ENCODE assay signal across 11 cellular contexts in the genomic region with DNA sequence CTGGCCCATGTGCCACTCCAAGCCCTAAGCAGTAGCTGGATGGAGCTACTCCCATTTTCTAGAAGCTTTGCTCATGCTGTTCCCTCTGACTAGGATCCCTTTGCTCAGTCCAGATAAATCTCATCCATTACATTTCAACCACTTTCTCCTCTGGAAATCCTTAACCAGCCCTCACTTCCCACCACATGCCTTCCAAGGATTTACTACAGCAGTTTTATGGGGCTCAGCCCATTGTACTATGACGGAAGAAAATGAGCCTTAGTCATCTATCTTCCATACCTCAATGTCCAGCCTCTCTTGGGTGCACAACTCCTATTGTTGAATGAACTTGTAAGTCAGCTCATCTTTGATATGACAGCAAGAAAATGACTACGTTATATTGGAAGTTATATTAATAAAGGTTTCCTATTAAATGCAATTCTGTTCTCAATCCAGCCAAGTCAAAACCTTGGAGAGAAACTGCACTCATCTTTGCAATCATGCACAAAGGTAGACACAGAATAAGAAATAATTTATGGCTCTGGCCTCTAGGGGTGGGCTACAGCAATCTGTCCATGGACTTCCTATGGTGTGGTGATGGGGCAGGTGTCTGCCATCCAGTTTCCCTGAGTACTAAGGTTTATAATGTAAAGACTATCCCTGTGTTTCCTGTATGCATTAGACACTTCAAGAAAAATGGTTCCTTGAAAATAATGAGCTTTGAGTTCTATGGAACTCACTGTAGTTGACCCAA. TPM values are rescaled to one million over a fixed set of nuclear protein-coding genes. Genes with fewer than 3 reads are reported as not detected.
DNase-seq lines count a peak whose midpoint lies in the region; ATAC-seq, FAIRE-seq and TF ChIP-seq lines count a peak whose summit lies in the region.
"Had no signal": no experiment of that assay in that cellular context is flagged by ENCODE, and none has a peak within 500 bp of the region (broad histone marks: within the 10 kb centered on the region; RNA-seq: fewer than 3 reads in every experiment).

No MANE protein-coding gene starts in this region.

- SMC1A ChIA-PET in GM12878 (lab: Charles Lee; ENCODE audit: uncharacterized antibody, unreplicated experiment), result interaction anchor here (1.2 to 15.2 kb wide), 9 partner anchors 10 to 125 kb away, joined by 3 to 169 read pairs (median 13); no protein-coding TSS in a partner anchor

- WGBS in GM12878 (ENCODE audit: insufficient coverage, insufficient replicate concordance, low lambda C conversion rate, missing lambda C conversion rate), result 69% methylated on average over 2 of the region's 2 CpGs
- WGBS in suprapubic skin, result 86% methylated on average over 2 of the region's 2 CpGs

- FAIRE-seq in GM12878 (lab: Jason Lieb, UNC), result no peak
- FAIRE-seq: astrocyte, islet of Langerhans, TTC549 had no signal

- POLR2A ChIA-PET in GM12878 (lab: Charles Lee), result interaction anchor here (0.5 to 7.4 kb wide), 4 partner anchors 22 to 96 kb away, joined by 3 to 64 read pairs (median 16); no protein-coding TSS in a partner anchor

- peak overlapping the region; percentile 63 for H3K4me2 ChIP-seq in GM12878 (ENCODE audit: control insufficient read depth, insufficient read depth)

- TF ChIP-seq CTCF in GM12878 (IDR thresholded peaks at IDR 0.05 in 2 of 3, conservative IDR thresholded peaks at IDR 0.05 in 1 of 3; ENCODE audit: control insufficient read depth in 2 of 3, extremely low read depth in 1 of 3, insufficient read depth in 1 of 3, low read depth in 3 of 3, low read length in 3 of 3), result peak; percentile 24 to 39 (median 29); a peak in 4 of 6 replicates
- TF ChIP-seq CTCF in suprapubic skin (IDR thresholded peaks at IDR 0.05), result no peak

- H3K4me3 ChIP-seq in GM12878 (peak overlapping the region; percentile 100), muscle layer of duodenum (ENCODE audit: low read depth in 1 of 2, low read length in 2 of 2) (no peak overlapping the region), suprapubic skin (no peak overlapping the region)

- in situ Hi-C loops in GM12878 (cut with MboI), result no loop called here

- no peak for TF ChIP-seq POLR2A in GM12878 (IDR thresholded peaks at IDR 0.05; ENCODE audit: low read depth, low read length)
- TF ChIP-seq POLR2A in suprapubic skin (IDR thresholded peaks at IDR 0.05), result no peak

- TF ChIP-seq RAD21 in GM12878 (IDR thresholded peaks at IDR 0.05; ENCODE audit: insufficient read depth, low read depth, low read length), result no peak

- intact Hi-C loops in GM12878 (cut with micrococcal nuclease; ENCODE audit: unreplicated experiment), result no loop called here

- no peaks in the 10 kb centered on the region for H3K9me3 ChIP-seq in GM12878 (replicated peaks; ENCODE audit: control insufficient read depth, insufficient read depth, low read length)
- no peaks in the 10 kb centered on the region for H3K9me3 ChIP-seq in muscle layer of duodenum (ENCODE audit: control insufficient read depth in 1 of 2, low read length in 2 of 2)
- no peaks in the 10 kb centered on the region for H3K9me3 ChIP-seq in suprapubic skin

- ATAC-seq in HG03575 (IDR thresholded peaks at IDR 0.05; ENCODE audit: extremely low read depth, insufficient number of reproducible peaks, low FRiP score, unreplicated experiment), result peak; percentile 38
- ATAC-seq in GM12878, result peak; percentile 33

- no peaks in the 10 kb centered on the region for H4K20me1 ChIP-seq in GM12878 (ENCODE audit: control insufficient read depth, insufficient read depth)

- H3K36me3 ChIP-seq in GM12878 (ENCODE audit: control insufficient read depth in 2 of 2, insufficient read depth in 2 of 2, low read length in 1 of 2) (no peaks in the 10 kb centered on the region), muscle layer of duodenum (ENCODE audit: control insufficient read depth in 1 of 2, insufficient read depth in 2 of 2, low read length in 2 of 2) (no peaks in the 10 kb centered on the region), suprapubic skin (no peaks in the 10 kb centered on the region)

- BruUV-seq in GM12878 (replicated peaks; lab: Mats Ljungman, UMichigan), result no TSS peak

- peak; percentile 27 for DNase-seq in NCI-H1436 (lab: John Stamatoyannopoulos, UW)
- no peak for DNase-seq in NCI-H1436 treated with DMSO at 0.1 percent for 48 hours (lab: John Stamatoyannopoulos, UW)
- DNase-seq in GM12878 (ENCODE audit: low read depth, low spot score), result no peak
- DNase-seq in RPMI8226, result no peak
- no peak for DNase-seq in stimulated activated CD4-positive, alpha-beta T cell treated with anti-CD3 and anti-CD28 coated beads, Interleukin-4, amount 100 ng/mL, for 1 hour
- DNase-seq in suprapubic skin (ENCODE audit: low spot score in 2 of 2), result no peak

- peak overlapping the region; percentile 88 for H3K27ac ChIP-seq in GM12878 (ENCODE audit: control insufficient read depth, insufficient read depth)
- peak overlapping the region; percentile 21 for H3K27ac ChIP-seq in muscle layer of duodenum (ENCODE audit: low read length)
- no peak overlapping the region for H3K27ac ChIP-seq in suprapubic skin

- H3K4me1 ChIP-seq in GM12878 (ENCODE audit: control insufficient read depth, insufficient read depth, low read length), result peaks cover 23% of the 10 kb centered on the region
- H3K4me1 ChIP-seq in muscle layer of duodenum (ENCODE audit: control insufficient read depth in 1 of 2, insufficient read depth in 2 of 2, low read length in 2 of 2), result peaks cover 11 to 17% of the 10 kb centered on the region in 2 donors
- H3K4me1 ChIP-seq in suprapubic skin, result peaks cover 31% of the 10 kb centered on the region

- peaks cover 94% of the 10 kb centered on the region for H3K79me2 ChIP-seq in GM12878 (ENCODE audit: control insufficient read depth, insufficient read depth, low read length)

- TF ChIP-seq EP300 in GM12878 (IDR thresholded peaks at IDR 0.05; ENCODE audit: borderline replicate concordance in 1 of 2, control insufficient read depth in 1 of 2, low read depth in 2 of 2, low read length in 2 of 2), result no peak
- TF ChIP-seq EP300 in suprapubic skin (IDR thresholded peaks at IDR 0.05), result no peak

- peak overlapping the region; percentile 53 for H3K9ac ChIP-seq in GM12878 (ENCODE audit: control insufficient read depth, insufficient read depth, low read length)

- CTCF ChIA-PET in GM12878 (lab: Yijun Ruan, JAX), result interaction anchor here (0.7 to 14.8 kb wide), 11 partner anchors 9 to 181 kb away, joined by 3 to 135 read pairs (median 4); no protein-coding TSS in a partner anchor

- H2AFZ ChIP-seq in GM12878 (ENCODE audit: control insufficient read depth, low read depth, low read length), result no peak overlapping the region

- H3K27me3 ChIP-seq in GM12878 (replicated peaks in 1 of 2; ENCODE audit: control insufficient read depth in 2 of 2, insufficient read depth in 2 of 2, low read length in 1 of 2), result no peaks in the 10 kb centered on the region
- no peaks in the 10 kb centered on the region for H3K27me3 ChIP-seq in muscle layer of duodenum (ENCODE audit: low read depth, low read length)
- no peaks in the 10 kb centered on the region for H3K27me3 ChIP-seq in suprapubic skin

- RAD21 ChIA-PET in GM12878 (lab: Charles Lee; ENCODE audit: unreplicated experiment), result interaction anchor here (0.7 to 14.0 kb wide), 4 partner anchors 9 to 111 kb away, joined by 3 to 168 read pairs (median 36); no protein-coding TSS in a partner anchor

RNA-seq across cellular contexts. Expression of gene B4GALT6, which starts 3.4 kb away (rescaled TPM):
- 40.1 and 41.4 TPM in 2 replicates for total RNA-seq in GM12878 (2013; cell fraction: nucleolus; rRNA removed)
- total RNA-seq in GM12878 (2014; rRNA removed) (14.8 and 17.8 TPM in 2 replicates), GM12878 (2014; rRNA removed; fragmentation: Illumina TruSeq; extraction: Trizol) (20.8 and 21.9 TPM in 2 replicates), GM12878 (2021) (43.0 and 44.5 TPM in 2 replicates), suprapubic skin (1 to 10 TPM; 1.8 to 3.4 (median 2.2) TPM)
- 6.5 TPM for polyA plus RNA-seq in GM12878 (2011; ENCODE audit: low read depth)
- polyA plus RNA-seq in GM12878 (2011; rRNA removed) (47.4 and 82.7 TPM in 2 replicates), GM12878 (2014; fragmentation: Illumina TruSeq; extraction: Trizol) (35.7 and 48.3 TPM in 2 replicates), GM12878 (2014; fragmentation: Nextera tagmentation; extraction: Ambion mirVana) (10 to 100 TPM; 13.4 to 14.1 TPM), GM12878 (2014; rRNA removed) (20.2 and 21.3 TPM in 2 replicates), GM12878 (2016; fragmentation: Nextera tagmentation; extraction: Ambion mirVana) (10 to 100 TPM; 11.9 to 13.6 TPM)
- polyA plus RNA-seq in GM12878 (2011; cell fraction: cytosol; rRNA removed), result 11.0 and 15.6 TPM in 2 replicates
- 32.3 and 32.5 TPM in 2 replicates for polyA plus RNA-seq in GM12878 (2011; cell fraction: nucleus; rRNA removed)
- polyA plus RNA-seq in GM12878 (2012), result 18.1 and 21.1 TPM in 2 replicates
- 26.6 and 46.6 TPM in 2 replicates for polyA minus RNA-seq in GM12878 (2011; rRNA and poly(A)+ RNA removed)
- polyA minus RNA-seq in GM12878 (2011; cell fraction: cytosol; rRNA and poly(A)+ RNA removed), result 24.7 and 28.3 TPM in 2 replicates
- polyA minus RNA-seq in GM12878 (2011; cell fraction: nucleus; rRNA and poly(A)+ RNA removed), result 15.2 and 19.9 TPM in 2 replicates

Comparison
In these comparisons a context has a peak if more than half of its experiments do, and no peak if none do; other contexts are left out.
1. CTCF ChIP-seq: peak in GM12878 (3 of 3); none in suprapubic skin (0 of 2).